ENCODE assay signal across 29 cellular contexts in the genomic region with DNA sequence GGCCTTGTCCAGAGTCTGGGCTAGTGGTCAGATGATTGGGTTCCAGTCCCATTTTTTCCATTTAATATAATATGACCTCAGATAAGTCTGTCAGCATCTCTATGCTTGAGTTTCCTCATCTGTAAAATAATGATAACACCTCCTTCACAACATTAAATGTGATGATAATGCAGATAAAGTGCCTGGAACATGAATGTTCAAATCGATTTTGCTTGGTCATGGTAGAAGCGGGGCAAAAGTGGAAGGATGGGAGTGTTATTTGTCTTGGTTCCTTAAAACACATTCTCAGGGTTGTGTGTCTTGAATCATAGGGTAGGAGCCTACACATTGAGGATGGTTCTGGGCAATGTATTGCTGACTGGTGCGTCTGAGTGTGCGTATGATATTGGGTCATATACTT. TPM values are rescaled to one million over a fixed set of nuclear protein-coding genes. Genes with fewer than 3 reads are reported as not detected.
DNase-seq lines count a peak whose midpoint lies in the region; ATAC-seq and TF ChIP-seq lines count a peak whose summit lies in the region.
"Had no signal": no experiment of that assay in that cellular context is flagged by ENCODE, and none has a peak within 500 bp of the region (broad histone marks: within the 10 kb centered on the region; RNA-seq: fewer than 3 reads in every experiment).

No MANE protein-coding gene starts in this region.

- ATAC-seq in activated CD4-positive, alpha-beta T cell treated with anti-CD3 and anti-CD28 coated beads for 36 hours, result no peak
- ATAC-seq in right cardiac atrium (no peak), Right ventricle myocardium superior (ENCODE audit: poor library complexity) (no peak), WTC11 (no peak), upper lobe of right lung (peak; percentile 53)
- ATAC-seq: foreskin keratinocyte, left colon had no signal

- POLR2A ChIA-PET in activated CD4-positive, alpha-beta T cell treated with anti-CD3 and anti-CD28 coated beads for 36 hours (lab: Charles Lee), result no interaction called here
- POLR2A ChIA-PET in WTC11 (lab: Charles Lee), result no interaction called here

- WGBS in right cardiac atrium, result 88% methylated on average over 4 of the region's 4 CpGs

- H3K9me3 ChIP-seq in right cardiac atrium (ENCODE audit: control insufficient read depth, low read length) (no peaks in the 10 kb centered on the region), upper lobe of right lung (no peaks in the 10 kb centered on the region)
- H3K9me3 ChIP-seq: esophagus muscularis mucosa, stomach, thyroid gland had no signal

- H3K27me3 Mint-ChIP-seq in activated CD4-positive, alpha-beta T cell treated with anti-CD3 and anti-CD28 coated beads for 36 hours, result no peaks in the 10 kb centered on the region
- H3K27me3 Mint-ChIP-seq in activated CD4-positive, alpha-beta T cell treated with anti-CD3 and anti-CD28 coated beads, Interleukin-2, amount 10 ng/mL, durations not matched to agents 24 days and 14 days, result no peaks in the 10 kb centered on the region
- no peaks in the 10 kb centered on the region for H3K27me3 Mint-ChIP-seq in WTC11 (ENCODE audit: low read depth)
- H3K27me3 Mint-ChIP-seq: activated naive CD4-positive, alpha-beta T cell treated with anti-CD3 and anti-CD28 coated beads, Interleukin-2, amount 50 U/mL, for 24 hours; CD4-positive, alpha-beta memory T cell had no signal

- peaks cover 44% of the 10 kb centered on the region for H3K4me1 Mint-ChIP-seq in activated CD4-positive, alpha-beta T cell treated with anti-CD3 and anti-CD28 coated beads for 36 hours
- peaks cover 41% of the 10 kb centered on the region for H3K4me1 Mint-ChIP-seq in activated CD4-positive, alpha-beta T cell treated with anti-CD3 and anti-CD28 coated beads, Interleukin-2, amount 10 ng/mL, durations not matched to agents 24 days and 14 days
- H3K4me1 Mint-ChIP-seq in WTC11, result no peaks in the 10 kb centered on the region

- H3K27me3 ChIP-seq in right cardiac atrium (ENCODE audit: control insufficient read depth, insufficient read depth) (no peaks in the 10 kb centered on the region), upper lobe of right lung (no peaks in the 10 kb centered on the region)
- H3K27me3 ChIP-seq: cardiac muscle cell, esophagus muscularis mucosa, foreskin keratinocyte, stomach, thyroid gland had no signal

- CTCF ChIA-PET in activated CD4-positive, alpha-beta T cell treated with anti-CD3 and anti-CD28 coated beads for 36 hours (lab: Charles Lee), result interaction anchor here (0.8 kb wide), 1 partner anchor 24 kb away, joined by 4 read pairs; no protein-coding TSS in a partner anchor
- CTCF ChIA-PET in WTC11 (lab: Charles Lee), result no interaction called here

- H3K4me3 Mint-ChIP-seq in activated CD4-positive, alpha-beta T cell treated with anti-CD3 and anti-CD28 coated beads for 36 hours, result no peak overlapping the region
- no peak overlapping the region for H3K4me3 Mint-ChIP-seq in activated CD4-positive, alpha-beta T cell treated with anti-CD3 and anti-CD28 coated beads, Interleukin-2, amount 10 ng/mL, durations not matched to agents 24 days and 14 days
- H3K4me3 Mint-ChIP-seq in WTC11, result no peak overlapping the region
- H3K4me3 Mint-ChIP-seq: activated naive CD4-positive, alpha-beta T cell treated with anti-CD3 and anti-CD28 coated beads, Interleukin-2, amount 50 U/mL, for 24 hours; CD4-positive, alpha-beta memory T cell had no signal

- TF ChIP-seq CTCF in WTC11 (IDR thresholded peaks at IDR 0.05) (no peak), upper lobe of right lung (IDR thresholded peaks at IDR 0.05) (no peak)

- H3K36me3 Mint-ChIP-seq in activated CD4-positive, alpha-beta T cell treated with anti-CD3 and anti-CD28 coated beads for 36 hours (ENCODE audit: low read depth), result peaks cover 50% of the 10 kb centered on the region
- H3K36me3 Mint-ChIP-seq in activated CD4-positive, alpha-beta T cell treated with anti-CD3 and anti-CD28 coated beads, Interleukin-2, amount 10 ng/mL, durations not matched to agents 24 days and 14 days (ENCODE audit: low read depth), result peaks cover 59% of the 10 kb centered on the region
- H3K36me3 Mint-ChIP-seq in WTC11, result peaks cover 53% of the 10 kb centered on the region

- H3K4me3 ChIP-seq in right cardiac atrium (ENCODE audit: low read length) (peak overlapping the region; percentile 26), upper lobe of right lung (no peak overlapping the region)
- H3K4me3 ChIP-seq: cardiac muscle cell, esophagus muscularis mucosa, GM23248, stomach, thyroid gland had no signal

- intact Hi-C loops in activated CD4-positive, alpha-beta T cell treated with anti-CD3 and anti-CD28 coated beads for 36 hours (cut with DNase I, micrococcal nuclease), result no loop called here
- intact Hi-C loops in activated CD4-positive, alpha-beta T cell treated with anti-CD3 and anti-CD28 coated beads, Interleukin-2, amount 10 ng/mL, durations not matched to agents 24 days and 14 days (cut with micrococcal nuclease), result no loop called here
- intact Hi-C loops in right cardiac atrium (cut with DNase I) (no loop called here), Right ventricle myocardium superior (cut with DNase I) (no loop called here), upper lobe of right lung (cut with DNase I) (no loop called here)

- H3K4me1 ChIP-seq in right cardiac atrium (ENCODE audit: control insufficient read depth, insufficient read depth, low read length), result no peaks in the 10 kb centered on the region
- peaks cover 12% of the 10 kb centered on the region for H3K4me1 ChIP-seq in upper lobe of right lung
- H3K4me1 ChIP-seq: foreskin keratinocyte had no signal

- H3K27ac ChIP-seq in right cardiac atrium (ENCODE audit: low read length) (peak overlapping the region; percentile 42), upper lobe of right lung (no peak overlapping the region)
- H3K27ac ChIP-seq: cardiac muscle cell, esophagus muscularis mucosa, foreskin keratinocyte, GM23248, stomach, thyroid gland had no signal

- H3K9me3 Mint-ChIP-seq in activated CD4-positive, alpha-beta T cell treated with anti-CD3 and anti-CD28 coated beads for 36 hours (ENCODE audit: low read depth), result no peaks in the 10 kb centered on the region
- no peaks in the 10 kb centered on the region for H3K9me3 Mint-ChIP-seq in activated CD4-positive, alpha-beta T cell treated with anti-CD3 and anti-CD28 coated beads, Interleukin-2, amount 10 ng/mL, durations not matched to agents 24 days and 14 days
- no peaks in the 10 kb centered on the region for H3K9me3 Mint-ChIP-seq in WTC11
- H3K9me3 Mint-ChIP-seq: activated naive CD4-positive, alpha-beta T cell treated with anti-CD3 and anti-CD28 coated beads, Interleukin-2, amount 50 U/mL, for 24 hours had no signal

- DNase-seq in activated CD4-positive, alpha-beta T cell treated with anti-CD3 and anti-CD28 coated beads for 36 hours, result no peak
- no peak for DNase-seq in activated CD4-positive, alpha-beta T cell treated with anti-CD3 and anti-CD28 coated beads, Interleukin-2, amount 10 ng/mL, durations not matched to agents 24 days and 14 days
- no peak for DNase-seq in right cardiac atrium
- no peak for DNase-seq in Right ventricle myocardium superior
- DNase-seq in WTC11 (ENCODE audit: low spot score), result no peak
- DNase-seq in upper lobe of right lung, result no peak
- DNase-seq in stimulated activated CD4-positive, alpha-beta T cell treated with anti-CD3 and anti-CD28 coated beads, Interleukin-4, amount 100 ng/mL, for 4 hours, result no peak
- no peak for DNase-seq in iPS-NIHi7 (ENCODE audit: extremely low spot score)
- DNase-seq: activated CD4-positive, alpha-beta T cell treated with anti-CD3 and anti-CD28 coated beads for 1 hour; aorta; CD4-positive, alpha-beta memory T cell; cortex of kidney; DMS 273 treated with DMSO at 0.1 percent for 48 hours; EL; foreskin keratinocyte; GM23248; left colon; mesendoderm; NCI-H1105; NCI-H187 treated with DMSO at 0.1 percent for 48 hours; NCI-H526; nucleus accumbens; stomach; T-helper 1 cell; thyroid gland had no signal

- H3K36me3 ChIP-seq in upper lobe of right lung, result peaks cover 43% of the 10 kb centered on the region

- peak overlapping the region; percentile 24 for H3K27ac Mint-ChIP-seq in activated CD4-positive, alpha-beta T cell treated with anti-CD3 and anti-CD28 coated beads for 36 hours
- H3K27ac Mint-ChIP-seq in activated CD4-positive, alpha-beta T cell treated with anti-CD3 and anti-CD28 coated beads, Interleukin-2, amount 10 ng/mL, durations not matched to agents 24 days and 14 days, result no peak overlapping the region
- peak overlapping the region; percentile 21; the same call in 1 of the 2 replicates for H3K27ac Mint-ChIP-seq in WTC11
- H3K27ac Mint-ChIP-seq: activated naive CD4-positive, alpha-beta T cell treated with anti-CD3 and anti-CD28 coated beads, Interleukin-2, amount 50 U/mL, for 24 hours; CD4-positive, alpha-beta memory T cell had no signal

RNA-seq across cellular contexts. Expression of gene ARIH2, which starts 16.9 kb away (rescaled TPM):
- 100 to 1,000 TPM; 105 to 112 TPM for total RNA-seq in activated CD4-positive, alpha-beta T cell treated with anti-CD3 and anti-CD28 coated beads for 36 hours
- 157 TPM in 2 replicates for total RNA-seq in activated CD4-positive, alpha-beta T cell treated with anti-CD3 and anti-CD28 coated beads, Interleukin-2, amount 10 ng/mL, durations not matched to agents 24 days and 14 days
- 100 to 1,000 TPM in 2 of 4 donors, 10 to 100 TPM in 2; 95.5 to 122 (median 103) TPM for total RNA-seq in right cardiac atrium
- 62.2 TPM for polyA plus RNA-seq in right cardiac atrium
- 164 TPM for total RNA-seq in Right ventricle myocardium superior
- 86.2 to 134 TPM (median 95.1 TPM) in 3 replicates for total RNA-seq in WTC11 (2021)
- total RNA-seq in upper lobe of right lung, result 88.1 TPM

RNA-seq across cellular contexts. Expression of gene SLC25A20, which starts 36.8 kb away (rescaled TPM):
- total RNA-seq in activated CD4-positive, alpha-beta T cell treated with anti-CD3 and anti-CD28 coated beads for 36 hours, result 10 to 100 TPM; 15.8 to 18.5 TPM
- total RNA-seq in activated CD4-positive, alpha-beta T cell treated with anti-CD3 and anti-CD28 coated beads, Interleukin-2, amount 10 ng/mL, durations not matched to agents 24 days and 14 days, result 13.8 and 15.6 TPM in 2 replicates
- total RNA-seq in right cardiac atrium (10 to 100 TPM; 43.6 to 48.2 (median 45.1) TPM), Right ventricle myocardium superior (140 TPM), WTC11 (2021) (3.9 to 6.3 TPM (median 4.9 TPM) in 3 replicates), upper lobe of right lung (26.0 TPM)
- 57.7 TPM for polyA plus RNA-seq in right cardiac atrium

RNA-seq across cellular contexts. Expression of gene P4HTM, which starts 54.5 kb away (rescaled TPM):
- total RNA-seq in activated CD4-positive, alpha-beta T cell treated with anti-CD3 and anti-CD28 coated beads for 36 hours, result 10 to 100 TPM; 25.7 to 30.4 TPM
- 33.9 and 38.3 TPM in 2 replicates for total RNA-seq in activated CD4-positive, alpha-beta T cell treated with anti-CD3 and anti-CD28 coated beads, Interleukin-2, amount 10 ng/mL, durations not matched to agents 24 days and 14 days
- total RNA-seq in right cardiac atrium (10 to 100 TPM; 39.1 to 42.8 (median 39.5) TPM), Right ventricle myocardium superior (25.1 TPM), WTC11 (2021) (21.9 to 28.8 TPM (median 28.2 TPM) in 3 replicates), upper lobe of right lung (38.0 TPM)
- polyA plus RNA-seq in right cardiac atrium, result 24.9 TPM
- total RNA-seq: SK-MEL-5 had no signal
